ENCODE assay signal across 1 cellular context in genomic region chr16:67659675-67660563, GRCh38.
TF ChIP-seq lines count a peak whose summit lies in the region.

Gene ACD, minus strand, starts transcription at chr16:67660260. Its CDS starts 40 bp downstream, at chr16:67660220.

TF ChIP-seq in HepG2, 621 proteins besides CTCF, POLR2A, EP300 and RAD21 (continued from another document and continues in another):
- TF ChIP-seq REST (IDR thresholded peaks at IDR 0.05; ENCODE audit: borderline replicate concordance in 1 of 2, low read depth in 1 of 2, low read length in 2 of 2) (peak in 1 of 2 experiments; percentile 1; a peak in 1 of 4 replicates), PRMT3 (CRISPR knock-in tag; IDR thresholded peaks at IDR 0.05; ENCODE audit: borderline replicate concordance, low read depth) (no peak), ZNF274 (CRISPR knock-in tag; IDR thresholded peaks at IDR 0.05) (peak; percentile 89), SPEN (CRISPR knock-in tag; IDR thresholded peaks at IDR 0.05; ENCODE audit: low read depth) (peak; percentile 76; the same call in 1 of the 2 replicates), TOPORS (CRISPR knock-in tag; IDR thresholded peaks at IDR 0.05) (peak; percentile 36; the same call in 1 of the 2 replicates), ZNF34 (CRISPR knock-in tag; IDR thresholded peaks at IDR 0.05; ENCODE audit: borderline replicate concordance) (peak; percentile 85; the same call in 1 of the 2 replicates), SIX4 (CRISPR knock-in tag; IDR thresholded peaks at IDR 0.05) (peak; percentile 32; the same call in 1 of the 2 replicates), ZZZ3 (CRISPR knock-in tag; IDR thresholded peaks at IDR 0.05; ENCODE audit: borderline replicate concordance) (peak; percentile 64; the same call in 1 of the 2 replicates), PHF21A (CRISPR knock-in tag; IDR thresholded peaks at IDR 0.05) (peak; percentile 70), PRDM15 (CRISPR knock-in tag; IDR thresholded peaks at IDR 0.05) (no peak), PHB2 (IDR thresholded peaks at IDR 0.05; ENCODE audit: partially characterized antibody) (no peak), SETDB1 (CRISPR knock-in tag; IDR thresholded peaks at IDR 0.05; ENCODE audit: borderline replicate concordance) (peak; percentile 27; the same call in 1 of the 2 replicates), CHD2 (IDR thresholded peaks at IDR 0.05; ENCODE audit: low read depth, low read length) (peak; percentile 31; the same call in 1 of the 2 replicates), ZNF446 (CRISPR knock-in tag; IDR thresholded peaks at IDR 0.05) (peak; percentile 65; the same call in 1 of the 2 replicates), HOXA5 (CRISPR knock-in tag; IDR thresholded peaks at IDR 0.05) (peak; percentile 52), SRF (IDR thresholded peaks at IDR 0.05; ENCODE audit: low read depth, low read length) (no peak), PHF20 (CRISPR knock-in tag; IDR thresholded peaks at IDR 0.05) (peak; percentile 76), ATF7-NPFF (CRISPR knock-in tag; IDR thresholded peaks at IDR 0.05; ENCODE audit: low read depth) (peak; percentile 72; the same call in 1 of the 2 replicates), ZNF607 (CRISPR knock-in tag; IDR thresholded peaks at IDR 0.05; ENCODE audit: borderline replicate concordance) (peak; percentile 57), ZNF781 (CRISPR knock-in tag; IDR thresholded peaks at IDR 0.05; ENCODE audit: borderline replicate concordance, not compliant biosample characterization) (peak; percentile 71), ZNF124 (CRISPR knock-in tag; IDR thresholded peaks at IDR 0.05) (no peak), ZNF749 (CRISPR knock-in tag; IDR thresholded peaks at IDR 0.05; ENCODE audit: borderline replicate concordance) (no peak; the same call in 1 of the 2 replicates), U2AF2 (IDR thresholded peaks at IDR 0.05; ENCODE audit: low read depth, low read length) (no peak), ZBTB20 (CRISPR knock-in tag; IDR thresholded peaks at IDR 0.05; ENCODE audit: borderline replicate concordance, low read depth) (0 out of 2 replicates have a peak, but pooled peaks have one; percentile 81), ZNF737 (CRISPR knock-in tag; IDR thresholded peaks at IDR 0.05; ENCODE audit: borderline replicate concordance) (peak; percentile 63; the same call in 1 of the 2 replicates), NRL (CRISPR knock-in tag; IDR thresholded peaks at IDR 0.05; ENCODE audit: borderline replicate concordance) (peak; percentile 19), SNAPC5 (CRISPR knock-in tag; IDR thresholded peaks at IDR 0.05; ENCODE audit: borderline replicate concordance) (no peak), NCOA1 (CRISPR knock-in tag; IDR thresholded peaks at IDR 0.05) (no peak), ZNF83 (CRISPR knock-in tag; IDR thresholded peaks at IDR 0.05; ENCODE audit: borderline replicate concordance) (peak; percentile 88), ZNF232 (CRISPR knock-in tag; IDR thresholded peaks at IDR 0.05; ENCODE audit: borderline replicate concordance) (peak; percentile 25; the same call in 1 of the 2 replicates), ASH2L (IDR thresholded peaks at IDR 0.05; ENCODE audit: insufficient read length, low read depth, low read length) (peak; percentile 92), ZNF576 (CRISPR knock-in tag; IDR thresholded peaks at IDR 0.05) (0 out of 2 replicates have a peak, but pooled peaks have one; percentile 22), ATF3 (CRISPR knock-in tag; IDR thresholded peaks at IDR 0.05) (no peak), IKZF1 (IDR thresholded peaks at IDR 0.05) (no peak), SAP130 (CRISPR knock-in tag; IDR thresholded peaks at IDR 0.05; ENCODE audit: low read depth) (peak; percentile 69), HBP1 (CRISPR knock-in tag; IDR thresholded peaks at IDR 0.05; ENCODE audit: low read depth) (peak; percentile 55; the same call in 1 of the 2 replicates), REPIN1 (CRISPR knock-in tag; IDR thresholded peaks at IDR 0.05; ENCODE audit: borderline replicate concordance, low read depth) (peak; percentile 67; the same call in 1 of the 2 replicates), MEIS1 (CRISPR knock-in tag; IDR thresholded peaks at IDR 0.05; ENCODE audit: borderline replicate concordance) (peak; percentile 49; the same call in 1 of the 2 replicates), RAD51 (IDR thresholded peaks at IDR 0.05; ENCODE audit: borderline replicate concordance) (no peak), TRIM22 (IDR thresholded peaks at IDR 0.05) (no peak), SP4 (CRISPR knock-in tag; IDR thresholded peaks at IDR 0.05) (peak; percentile 85), ZNF354B (CRISPR knock-in tag; IDR thresholded peaks at IDR 0.05) (no peak), HOXA9 (CRISPR knock-in tag; IDR thresholded peaks at IDR 0.05; ENCODE audit: borderline replicate concordance) (peak; percentile 60; the same call in 1 of the 2 replicates), ZNF652 (CRISPR knock-in tag; IDR thresholded peaks at IDR 0.05; ENCODE audit: borderline replicate concordance, low read depth) (no peak), ZNF207 (IDR thresholded peaks at IDR 0.05; ENCODE audit: borderline replicate concordance) (no peak), TRAFD1 (CRISPR knock-in tag; IDR thresholded peaks at IDR 0.05; ENCODE audit: borderline replicate concordance) (peak; percentile 57; the same call in 1 of the 2 replicates), HIC2 (CRISPR knock-in tag; IDR thresholded peaks at IDR 0.05; ENCODE audit: low read depth) (peak; percentile 5; the same call in 1 of the 2 replicates), GATAD1 (CRISPR knock-in tag; IDR thresholded peaks at IDR 0.05) (peak; percentile 72), IRF2 (CRISPR knock-in tag; IDR thresholded peaks at IDR 0.05) (peak; percentile 53), ZNF33B (CRISPR knock-in tag; IDR thresholded peaks at IDR 0.05) (no peak; the same call in none of the 2 replicates), ZBTB34 (CRISPR knock-in tag; IDR thresholded peaks at IDR 0.05) (peak; percentile 48), ZC3H13 (CRISPR knock-in tag; IDR thresholded peaks at IDR 0.05) (no peak; the same call in 1 of the 2 replicates)
